ENCODE assay signal across 9 cellular contexts in the genomic region with DNA sequence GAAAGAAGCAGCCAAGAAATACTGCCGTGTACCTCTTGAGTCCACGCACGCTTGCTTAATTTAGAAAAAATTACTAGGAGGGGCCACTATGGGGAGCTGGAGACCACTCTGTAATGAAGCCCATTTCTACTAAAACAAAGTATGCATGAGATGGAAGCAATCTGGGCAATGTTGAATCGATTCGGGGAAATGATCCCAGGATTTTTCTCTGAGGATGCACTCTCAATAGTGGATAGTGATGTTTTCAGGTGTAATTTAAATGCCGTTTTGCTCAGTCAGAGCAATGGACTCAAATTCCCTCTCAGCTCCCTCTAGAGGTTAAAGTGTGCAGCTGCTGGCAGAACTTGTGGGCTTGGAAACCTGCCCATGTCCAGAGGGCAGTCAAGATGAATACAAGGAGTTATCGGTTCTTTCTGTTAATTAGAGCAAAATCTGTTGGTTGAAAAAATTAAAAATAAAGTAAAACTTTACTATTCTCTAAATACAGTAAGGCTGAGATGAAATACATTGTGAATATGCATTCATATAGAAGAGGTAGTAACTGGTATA.
DNase-seq lines count a peak whose midpoint lies in the region; ATAC-seq, FAIRE-seq and TF ChIP-seq lines count a peak whose summit lies in the region.
"Had no signal": no experiment of that assay in that cellular context is flagged by ENCODE, and none has a peak within 500 bp of the region (broad histone marks: within the 10 kb centered on the region; RNA-seq: fewer than 3 reads in every experiment).

No MANE protein-coding gene starts in this region.

- no peaks in the 10 kb centered on the region for H3K79me2 ChIP-seq in HepG2 (ENCODE audit: insufficient read depth, low read length)

- no peak for TF ChIP-seq POLR2A in HepG2 (IDR thresholded peaks at IDR 0.05; ENCODE audit: insufficient read depth in 1 of 2, low read depth in 2 of 2, low read length in 2 of 2)

- peak; percentile 83 for ATAC-seq in activated CD8-positive, alpha-beta memory T cell treated with anti-CD3 and anti-CD28 coated beads, Interleukin-2, amount 10 ng/mL, durations not matched to agents 7 days and 5 days
- ATAC-seq in GM21786 (IDR thresholded peaks at IDR 0.05; ENCODE audit: unreplicated experiment) (peak; percentile 81), HepG2 (peak; percentile 93)
- peak; percentile 88 to 89 for ATAC-seq in stimulated activated naive B cell treated with anti-CD40 and anti-IgM and Interleukin-4, amounts not matched to agents 10 μg/mL and 1 μg/mL and 100 μg/mL, for 72 hours (replicated peaks)

- no peaks in the 10 kb centered on the region for H3K9me3 ChIP-seq in HepG2 (ENCODE audit: low read length)
- H3K9me3 ChIP-seq: neutrophil had no signal

- CTCF ChIA-PET in activated CD8-positive, alpha-beta memory T cell treated with anti-CD3 and anti-CD28 coated beads, Interleukin-2, amount 10 ng/mL, durations not matched to agents 7 days and 5 days (lab: Charles Lee) = interaction anchor here (0.7 to 2.6 kb wide), 36 partner anchors 10 to 753 kb away, joined by 3 to 35 read pairs (median 4); a partner anchor contains a TSS
- CTCF ChIA-PET in HepG2 (lab: Yijun Ruan, JAX; ENCODE audit: low intra/inter-chr PET ratio, low total read pairs) = interaction anchor here (1.6 to 2.7 kb wide), 3 partner anchors 37 to 210 kb away, joined by 6 to 30 read pairs (median 12); no protein-coding TSS in a partner anchor

- no peaks in the 10 kb centered on the region for H3K36me3 ChIP-seq in HepG2 (replicated peaks in 1 of 2; ENCODE audit: control insufficient read depth in 1 of 2, insufficient read depth in 2 of 2, low read length in 2 of 2)
- H3K36me3 ChIP-seq: neutrophil had no signal

- no peak overlapping the region for H3K27ac Mint-ChIP-seq in activated CD8-positive, alpha-beta memory T cell treated with anti-CD3 and anti-CD28 coated beads, Interleukin-2, amount 10 ng/mL, durations not matched to agents 7 days and 5 days
- H3K27ac Mint-ChIP-seq in stimulated activated naive B cell treated with anti-CD40 and anti-IgM and Interleukin-4, amounts not matched to agents 10 μg/mL and 1 μg/mL and 100 μg/mL, for 72 hours = no peak overlapping the region

- intact Hi-C loops in HepG2 (cut with micrococcal nuclease; ENCODE audit: unreplicated experiment) = loop anchor here (1.0 kb wide), 4 partner anchors 37 to 210 kb away; no protein-coding TSS in a partner anchor

- H3K36me3 Mint-ChIP-seq in activated CD8-positive, alpha-beta memory T cell treated with anti-CD3 and anti-CD28 coated beads, Interleukin-2, amount 10 ng/mL, durations not matched to agents 7 days and 5 days = no peaks in the 10 kb centered on the region
- no peaks in the 10 kb centered on the region for H3K36me3 Mint-ChIP-seq in stimulated activated naive B cell treated with anti-CD40 and anti-IgM and Interleukin-4, amounts not matched to agents 10 μg/mL and 1 μg/mL and 100 μg/mL, for 72 hours

- FAIRE-seq in HepG2 (lab: Jason Lieb, UNC) = peak; percentile 77

- no peaks in the 10 kb centered on the region for H3K9me3 Mint-ChIP-seq in activated CD8-positive, alpha-beta memory T cell treated with anti-CD3 and anti-CD28 coated beads, Interleukin-2, amount 10 ng/mL, durations not matched to agents 7 days and 5 days (ENCODE audit: low read depth)
- peaks cover 0 to 3% of the 10 kb centered on the region in 2 donors for H3K9me3 Mint-ChIP-seq in stimulated activated naive B cell treated with anti-CD40 and anti-IgM and Interleukin-4, amounts not matched to agents 10 μg/mL and 1 μg/mL and 100 μg/mL, for 72 hours

- DNase-seq in activated CD8-positive, alpha-beta memory T cell treated with anti-CD3 and anti-CD28 coated beads, Interleukin-2, amount 10 ng/mL, durations not matched to agents 7 days and 5 days = peak; percentile 63
- DNase-seq in activated CD8-positive, alpha-beta memory T cell treated with anti-CD3 and anti-CD28 coated beads, Interleukin-2, amount 50 U/mL, for 4 hours = no peak
- DNase-seq in HuH-7 (ENCODE audit: low spot score) = peak; percentile 25
- peak; percentile 74 for DNase-seq in SK-MEL-5 (ENCODE audit: low read depth, low spot score)
- DNase-seq in cerebellar cortex (ENCODE audit: low spot score) = peak; percentile 83
- DNase-seq in HepG2 (ENCODE audit: low spot score) = peak; percentile 60
- DNase-seq in stimulated activated naive B cell treated with anti-CD40 and anti-IgM and Interleukin-4, amounts not matched to agents 10 μg/mL and 1 μg/mL and 100 μg/mL, for 72 hours = peak; percentile 23

- TF ChIP-seq EP300 in HepG2 (IDR thresholded peaks at IDR 0.05; ENCODE audit: low read depth in 2 of 2, low read length in 2 of 2) (no peak), HepG2 (CRISPR knock-in tag; IDR thresholded peaks at IDR 0.05; ENCODE audit: borderline replicate concordance) (no peak)

- H3K4me3 Mint-ChIP-seq in activated CD8-positive, alpha-beta memory T cell treated with anti-CD3 and anti-CD28 coated beads, Interleukin-2, amount 10 ng/mL, durations not matched to agents 7 days and 5 days = no peak overlapping the region
- peak overlapping the region in 1 of 2 donors; percentile 43 for H3K4me3 Mint-ChIP-seq in stimulated activated naive B cell treated with anti-CD40 and anti-IgM and Interleukin-4, amounts not matched to agents 10 μg/mL and 1 μg/mL and 100 μg/mL, for 72 hours

- TF ChIP-seq RAD21 in HepG2 (CRISPR knock-in tag; IDR thresholded peaks at IDR 0.05) = peak; percentile 56

- H4K20me1 ChIP-seq in HepG2 (ENCODE audit: insufficient read depth, low read length) = no peaks in the 10 kb centered on the region

- H3K4me1 ChIP-seq in HepG2 (ENCODE audit: insufficient read depth, low read length) = 0 out of 2 replicates have a peak, but pooled peaks cover 4% of the 10 kb centered on the region

- H3K27me3 ChIP-seq in HepG2 (ENCODE audit: control insufficient read depth in 1 of 2, insufficient read depth in 2 of 2, low read length in 2 of 2) = no peaks in the 10 kb centered on the region
- H3K27me3 ChIP-seq: neutrophil had no signal

- peaks cover 28% of the 10 kb centered on the region for H3K27me3 Mint-ChIP-seq in activated CD8-positive, alpha-beta memory T cell treated with anti-CD3 and anti-CD28 coated beads, Interleukin-2, amount 10 ng/mL, durations not matched to agents 7 days and 5 days
- no peaks in the 10 kb centered on the region for H3K27me3 Mint-ChIP-seq in stimulated activated naive B cell treated with anti-CD40 and anti-IgM and Interleukin-4, amounts not matched to agents 10 μg/mL and 1 μg/mL and 100 μg/mL, for 72 hours

- in situ Hi-C loops in SK-MEL-5 (cut with HindIII; ENCODE audit: low pct_unique_long_range_greater_than_20kb, low sequenced_read_pairs) (no loop called here), HepG2 (cut with HindIII; ENCODE audit: extremely low pct_ligation_motif_present, low pct_unique_long_range_greater_than_20kb) (no loop called here)

- 8% methylated on average over 7 of the region's 7 CpGs for WGBS in HepG2 (ENCODE audit: low lambda C conversion rate)

- H3K4me1 Mint-ChIP-seq in activated CD8-positive, alpha-beta memory T cell treated with anti-CD3 and anti-CD28 coated beads, Interleukin-2, amount 10 ng/mL, durations not matched to agents 7 days and 5 days = no peaks in the 10 kb centered on the region
- no peaks in the 10 kb centered on the region for H3K4me1 Mint-ChIP-seq in stimulated activated naive B cell treated with anti-CD40 and anti-IgM and Interleukin-4, amounts not matched to agents 10 μg/mL and 1 μg/mL and 100 μg/mL, for 72 hours

- no peak overlapping the region for H3K9ac ChIP-seq in HepG2 (ENCODE audit: insufficient read depth, low read depth, low read length)

- TF ChIP-seq CTCF in HepG2 (CRISPR knock-in tag; IDR thresholded peaks at IDR 0.05) = peak; percentile 78

- H3K4me2 ChIP-seq in HepG2 (ENCODE audit: low read depth, low read length) = no peak overlapping the region

- POLR2A ChIA-PET in HepG2 (lab: Yijun Ruan, JAX) = no interaction called here

- no peak overlapping the region for H3K27ac ChIP-seq in HepG2 (ENCODE audit: extremely low read length, insufficient read depth, low read length)
- H3K27ac ChIP-seq: neutrophil had no signal

- H2AFZ ChIP-seq in HepG2 (ENCODE audit: low read length) = no peak overlapping the region

- no TSS peak for BruUV-seq in HepG2 (replicated peaks; lab: Mats Ljungman, UMichigan)

- H3K4me3 ChIP-seq in HepG2 (replicated peaks in 1 of 3; ENCODE audit: insufficient read depth in 1 of 3, low read depth in 2 of 3, low read length in 3 of 3) = no peak overlapping the region

TF ChIP-seq in HepG2, 621 proteins besides CTCF, POLR2A, EP300 and RAD21 (continues in another document):
- TF ChIP-seq, protein P1, sequence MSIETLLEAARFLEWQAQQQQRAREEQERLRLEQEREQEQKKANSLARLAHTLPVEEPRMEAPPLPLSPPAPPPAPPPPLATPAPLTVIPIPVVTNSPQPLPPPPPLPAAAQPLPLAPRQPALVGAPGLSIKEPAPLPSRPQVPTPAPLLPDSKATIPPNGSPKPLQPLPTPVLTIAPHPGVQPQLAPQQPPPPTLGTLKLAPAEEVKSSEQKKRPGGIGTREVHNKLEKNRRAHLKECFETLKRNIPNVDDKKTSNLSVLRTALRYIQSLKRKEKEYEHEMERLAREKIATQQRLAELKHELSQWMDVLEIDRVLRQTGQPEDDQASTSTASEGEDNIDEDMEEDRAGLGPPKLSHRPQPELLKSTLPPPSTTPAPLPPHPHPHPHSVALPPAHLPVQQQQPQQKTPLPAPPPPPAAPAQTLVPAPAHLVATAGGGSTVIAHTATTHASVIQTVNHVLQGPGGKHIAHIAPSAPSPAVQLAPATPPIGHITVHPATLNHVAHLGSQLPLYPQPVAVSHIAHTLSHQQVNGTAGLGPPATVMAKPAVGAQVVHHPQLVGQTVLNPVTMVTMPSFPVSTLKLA (IDR thresholded peaks at IDR 0.05) = no peak
- TF ChIP-seq REL (CRISPR knock-in tag; conservative IDR thresholded peaks at IDR 0.05) (no peak), ZNF878 (CRISPR knock-in tag; IDR thresholded peaks at IDR 0.05) (no peak), MIXL1 (CRISPR knock-in tag; IDR thresholded peaks at IDR 0.05) (peak; percentile 31; the same call in 1 of the 2 replicates), ZNF703 (CRISPR knock-in tag; IDR thresholded peaks at IDR 0.05; ENCODE audit: borderline replicate concordance) (no peak), ZNF607 (CRISPR knock-in tag; IDR thresholded peaks at IDR 0.05; ENCODE audit: borderline replicate concordance) (no peak), ZNF143 (CRISPR knock-in tag; IDR thresholded peaks at IDR 0.05) (no peak), ZFAT (CRISPR knock-in tag; conservative IDR thresholded peaks at IDR 0.05) (no peak)
- TF ChIP-seq, protein P2, sequence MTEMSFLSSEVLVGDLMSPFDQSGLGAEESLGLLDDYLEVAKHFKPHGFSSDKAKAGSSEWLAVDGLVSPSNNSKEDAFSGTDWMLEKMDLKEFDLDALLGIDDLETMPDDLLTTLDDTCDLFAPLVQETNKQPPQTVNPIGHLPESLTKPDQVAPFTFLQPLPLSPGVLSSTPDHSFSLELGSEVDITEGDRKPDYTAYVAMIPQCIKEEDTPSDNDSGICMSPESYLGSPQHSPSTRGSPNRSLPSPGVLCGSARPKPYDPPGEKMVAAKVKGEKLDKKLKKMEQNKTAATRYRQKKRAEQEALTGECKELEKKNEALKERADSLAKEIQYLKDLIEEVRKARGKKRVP (CRISPR knock-in tag; IDR thresholded peaks at IDR 0.05) = no peak
